ENCODE assay signal across 20 cellular contexts in the genomic region with DNA sequence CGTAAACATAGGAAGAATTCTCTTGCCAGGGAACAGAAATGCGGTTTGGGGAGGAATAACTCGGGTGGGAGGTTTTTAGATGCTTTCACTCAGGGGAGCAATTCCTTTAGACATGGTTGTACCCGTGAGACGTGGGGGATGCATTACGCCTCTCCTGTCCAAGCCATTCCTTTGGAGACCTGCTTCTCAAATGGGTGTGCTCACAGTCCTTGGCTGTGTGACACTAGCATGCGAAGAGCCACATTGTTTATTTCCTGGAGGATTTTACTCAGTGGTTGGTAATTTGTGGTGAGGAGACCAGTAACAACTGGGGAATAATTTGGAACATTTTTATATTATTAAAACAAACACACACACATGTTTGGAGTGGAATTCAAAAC. TPM values are rescaled to one million over a fixed set of nuclear protein-coding genes. Genes with fewer than 3 reads are reported as not detected.
DNase-seq lines count a peak whose midpoint lies in the region; ATAC-seq and TF ChIP-seq lines count a peak whose summit lies in the region.
"Had no signal": no experiment of that assay in that cellular context is flagged by ENCODE, and none has a peak within 500 bp of the region (broad histone marks: within the 10 kb centered on the region; RNA-seq: fewer than 3 reads in every experiment).

No MANE protein-coding gene starts in this region.

- dilution Hi-C loops in mammary epithelial cell (cut with HindIII; ENCODE audit: low sequenced_read_pairs): no loop called here

- TF ChIP-seq POLR2A in breast epithelium (IDR thresholded peaks at IDR 0.05) (no peak), esophagus muscularis mucosa (IDR thresholded peaks at IDR 0.05; ENCODE audit: low read depth) (no peak)

- no peak overlapping the region for H3K27ac Mint-ChIP-seq in activated CD4-positive, alpha-beta memory T cell treated with anti-CD3 and anti-CD28 coated beads, Interleukin-2, amount 10 ng/mL, durations not matched to agents 7 days and 5 days
- H3K27ac Mint-ChIP-seq: CD8-positive, alpha-beta T cell; mesothelial cell of epicardium; T-helper 1 cell treated with Interleukin-12 subunit alpha and Interleukin-12 subunit beta and Interleukin-4 antibody, amounts not matched to agents 30 μg/mL and 1 μg/mL, for 36 hours had no signal

- TF ChIP-seq CTCF in breast epithelium (IDR thresholded peaks at IDR 0.05) (no peak), mammary epithelial cell (conservative IDR thresholded peaks at IDR 0.05 in 1 of 2, IDR thresholded peaks at IDR 0.05 in 1 of 2; ENCODE audit: extremely low read depth in 1 of 2, insufficient read depth in 1 of 2, low read depth in 1 of 2, low read length in 2 of 2) (no peak), esophagus muscularis mucosa (IDR thresholded peaks at IDR 0.05) (no peak)

- no peak overlapping the region for H3K4me2 ChIP-seq in mammary epithelial cell (ENCODE audit: insufficient read depth, low read depth, low read length)

- H3K4me3 Mint-ChIP-seq in activated CD4-positive, alpha-beta memory T cell treated with anti-CD3 and anti-CD28 coated beads, Interleukin-2, amount 10 ng/mL, durations not matched to agents 7 days and 5 days: no peak overlapping the region
- H3K4me3 Mint-ChIP-seq: CD8-positive, alpha-beta T cell; mesothelial cell of epicardium; T-helper 1 cell treated with Interleukin-12 subunit alpha and Interleukin-12 subunit beta and Interleukin-4 antibody, amounts not matched to agents 30 μg/mL and 1 μg/mL, for 36 hours had no signal

- H3K9me3 ChIP-seq in breast epithelium (peaks cover 0 to 2% of the 10 kb centered on the region in 2 donors), mammary epithelial cell (replicated peaks; ENCODE audit: insufficient read depth, low read length) (no peaks in the 10 kb centered on the region), esophagus muscularis mucosa (peaks cover 0 to 1% (median 0%) of the 10 kb centered on the region in 4 donors)

- BruUV-seq in mammary epithelial cell (replicated peaks; lab: Mats Ljungman, UMichigan): no TSS peak

- no peaks in the 10 kb centered on the region for H3K36me3 Mint-ChIP-seq in activated CD4-positive, alpha-beta memory T cell treated with anti-CD3 and anti-CD28 coated beads, Interleukin-2, amount 10 ng/mL, durations not matched to agents 7 days and 5 days (ENCODE audit: low read depth)
- H3K36me3 Mint-ChIP-seq: CD8-positive, alpha-beta T cell had no signal

- H3K4me1 ChIP-seq in breast epithelium (no peaks in the 10 kb centered on the region), mammary epithelial cell (ENCODE audit: insufficient read depth, low read length) (no peaks in the 10 kb centered on the region), esophagus muscularis mucosa (peaks cover 50 to 100% (median 99%) of the 10 kb centered on the region in 4 donors)

- in situ Hi-C loops in mammary epithelial cell (cut with MboI; ENCODE audit: low sequenced_read_pairs in 2 of 2): no loop called here

- TF ChIP-seq EP300 in esophagus muscularis mucosa (IDR thresholded peaks at IDR 0.05): no peak

- H3K27ac ChIP-seq in breast epithelium (peak overlapping the region; percentile 12 to 33), mammary epithelial cell (ENCODE audit: insufficient read depth, low read depth, low read length) (no peak overlapping the region), esophagus muscularis mucosa (replicated peaks in 1 of 4) (peak overlapping the region; percentile 87 to 92 (median 88))
- H3K27ac ChIP-seq: 22Rv1, cardiac muscle cell had no signal

- CTCF ChIA-PET in mammary epithelial cell (lab: Charles Lee; ENCODE audit: low non-redundant PET): no interaction called here
- CTCF ChIA-PET in activated CD4-positive, alpha-beta memory T cell treated with anti-CD3 and anti-CD28 coated beads, Interleukin-2, amount 10 ng/mL, durations not matched to agents 7 days and 5 days (lab: Charles Lee): no interaction called here

- intact Hi-C loops in breast epithelium (cut with DNase I; ENCODE audit: low total_unique reads) (loop anchor here (10.0 kb wide), 1 partner anchor 67 kb away; no protein-coding TSS in a partner anchor), mammary epithelial cell (cut with micrococcal nuclease) (no loop called here), esophagus muscularis mucosa (cut with DNase I) (no loop called here)

- no peak overlapping the region for H3K9ac ChIP-seq in mammary epithelial cell (ENCODE audit: insufficient read depth, low read length)

- POLR2A ChIA-PET in activated CD4-positive, alpha-beta memory T cell treated with anti-CD3 and anti-CD28 coated beads, Interleukin-2, amount 10 ng/mL, durations not matched to agents 7 days and 5 days (lab: Charles Lee): no interaction called here

- no peak for ATAC-seq in GM21381 (IDR thresholded peaks at IDR 0.05; ENCODE audit: unreplicated experiment)
- ATAC-seq: CD8-positive, alpha-beta T cell; Panc1; stimulated activated naive CD8-positive, alpha-beta T cell treated with anti-CD3 and anti-CD28 coated beads, Interleukin-15, Interleukin-2, amounts not matched to agents 100 U/mL and 50 U/mL, for 24 hours had no signal

- H3K27me3 ChIP-seq in breast epithelium: no peaks in the 10 kb centered on the region
- peaks cover 3% of the 10 kb centered on the region for H3K27me3 ChIP-seq in mammary epithelial cell (ENCODE audit: insufficient read depth, low read length)
- H3K27me3 ChIP-seq in esophagus muscularis mucosa: no peaks in the 10 kb centered on the region
- H3K27me3 ChIP-seq: cardiac muscle cell had no signal

- no peaks in the 10 kb centered on the region for H3K79me2 ChIP-seq in mammary epithelial cell (ENCODE audit: insufficient read depth, low read length)

- H2AFZ ChIP-seq in mammary epithelial cell (ENCODE audit: low read depth, low read length): no peak overlapping the region

- 86% methylated on average over 7 of the region's 7 CpGs for WGBS in mammary epithelial cell (ENCODE audit: low coverage, missing lambda C conversion rate)
- 53% methylated on average over 7 of the region's 7 CpGs for WGBS in esophagus muscularis mucosa

- H3K27me3 Mint-ChIP-seq in activated CD4-positive, alpha-beta memory T cell treated with anti-CD3 and anti-CD28 coated beads, Interleukin-2, amount 10 ng/mL, durations not matched to agents 7 days and 5 days: peaks cover 23% of the 10 kb centered on the region

- H3K36me3 ChIP-seq in breast epithelium (no peaks in the 10 kb centered on the region), mammary epithelial cell (ENCODE audit: insufficient read depth, low read length) (no peaks in the 10 kb centered on the region), esophagus muscularis mucosa (no peaks in the 10 kb centered on the region)
- H3K36me3 ChIP-seq: cardiac muscle cell had no signal

- no peaks in the 10 kb centered on the region for H3K9me3 Mint-ChIP-seq in activated CD4-positive, alpha-beta memory T cell treated with anti-CD3 and anti-CD28 coated beads, Interleukin-2, amount 10 ng/mL, durations not matched to agents 7 days and 5 days
- H3K9me3 Mint-ChIP-seq: CD8-positive, alpha-beta T cell; T-helper 1 cell treated with Interleukin-12 subunit alpha and Interleukin-12 subunit beta and Interleukin-4 antibody, amounts not matched to agents 30 μg/mL and 1 μg/mL, for 36 hours had no signal

- DNase-seq in breast epithelium (ENCODE audit: low spot score in 2 of 2): no peak
- no peak for DNase-seq in mammary epithelial cell
- DNase-seq in esophagus muscularis mucosa (ENCODE audit: extremely low spot score): no peak
- peak; percentile 74 for DNase-seq in myocyte (ENCODE audit: low read depth)
- DNase-seq in HuH-7 (ENCODE audit: low spot score): no peak
- no peak for DNase-seq in 8988T
- no peak for DNase-seq in activated CD4-positive, alpha-beta memory T cell treated with anti-CD3 and anti-CD28 coated beads, Interleukin-2, amount 10 ng/mL, durations not matched to agents 7 days and 5 days
- DNase-seq: activated naive CD4-positive, alpha-beta T cell; CD8-positive, alpha-beta T cell; effector memory CD4-positive, alpha-beta T cell; NCI-H1694 treated with DMSO at 0.1 percent for 48 hours; NCI-H526 treated with DMSO at 0.1 percent for 48 hours; stimulated activated naive CD8-positive, alpha-beta T cell treated with anti-CD3 and anti-CD28 coated beads, Interleukin-15, Interleukin-2, amounts not matched to agents 100 U/mL and 50 U/mL, for 24 hours had no signal

- H4K20me1 ChIP-seq in mammary epithelial cell (ENCODE audit: insufficient read depth, low read length): no peaks in the 10 kb centered on the region

- H3K4me3 ChIP-seq in breast epithelium (no peak overlapping the region), mammary epithelial cell (replicated peaks in 1 of 3; ENCODE audit: insufficient read depth in 1 of 3, low read depth in 2 of 3, low read length in 3 of 3) (no peak overlapping the region), esophagus muscularis mucosa (no peak overlapping the region)
- H3K4me3 ChIP-seq: cardiac muscle cell had no signal

- no peaks in the 10 kb centered on the region for H3K4me1 Mint-ChIP-seq in activated CD4-positive, alpha-beta memory T cell treated with anti-CD3 and anti-CD28 coated beads, Interleukin-2, amount 10 ng/mL, durations not matched to agents 7 days and 5 days

RNA-seq across cellular contexts. Expression of a gene that starts 18.5 kb away (rescaled TPM):
- 10 to 100 TPM; 13.9 to 47.8 (median 32.4) TPM for total RNA-seq in breast epithelium
- under 1 TPM in 1 of 2 donors, not detected in 1; 0.50 TPM for total RNA-seq in mammary epithelial cell
- polyA plus RNA-seq in mammary epithelial cell: not detected
- polyA minus RNA-seq in mammary epithelial cell: not detected
- total RNA-seq in esophagus muscularis mucosa: 100 to 1,000 TPM; 134 to 256 (median 145) TPM
- 5.0 and 7.0 TPM in 2 replicates for total RNA-seq in myocyte
- polyA plus RNA-seq in myocyte (2012): 181 TPM
- under 1 TPM; 0.30 to 0.33 TPM for total RNA-seq in activated CD4-positive, alpha-beta memory T cell treated with anti-CD3 and anti-CD28 coated beads, Interleukin-2, amount 10 ng/mL, durations not matched to agents 7 days and 5 days
- total RNA-seq: CD8-positive, alpha-beta T cell; G401 had no signal
